In the genomic region with DNA sequence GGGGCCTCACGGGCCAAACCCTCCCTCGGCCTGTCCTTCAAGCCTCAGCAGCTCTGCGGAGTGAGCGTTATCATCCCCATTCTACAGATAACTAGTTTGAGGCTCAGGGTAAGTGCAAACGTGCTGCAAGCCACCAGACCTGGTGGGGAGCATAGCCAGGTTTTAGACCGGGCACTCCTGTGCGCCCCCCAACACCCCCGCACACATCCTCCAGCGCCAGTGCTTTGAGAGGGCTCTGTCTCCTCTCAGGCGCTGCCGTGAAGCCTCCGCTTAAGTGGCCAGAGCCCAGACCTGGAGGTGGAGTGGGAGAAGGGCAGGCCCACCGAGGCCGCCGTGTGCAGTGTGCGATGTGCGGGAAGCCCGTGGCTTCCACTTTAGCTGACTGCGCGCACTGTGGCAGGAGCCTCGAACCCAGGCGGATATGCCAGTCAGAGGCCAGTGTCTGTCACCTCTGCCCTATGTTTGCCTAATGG, we compare ENCODE assay signal across 8 cellular contexts. TPM values are rescaled to one million over a fixed set of nuclear protein-coding genes. Genes with fewer than 3 reads are reported as not detected.
DNase-seq lines count a peak whose midpoint lies in the region; FAIRE-seq and TF ChIP-seq lines count a peak whose summit lies in the region.

No MANE protein-coding gene starts in this region.

- no peaks in the 10 kb centered on the region for H3K27me3 Mint-ChIP-seq in Calu3 (ENCODE audit: unreplicated experiment)

- peaks cover 6% of the 10 kb centered on the region for H4K20me1 ChIP-seq in mammary epithelial cell (ENCODE audit: insufficient read depth, low read length)

- no peak overlapping the region for H3K27ac Mint-ChIP-seq in Calu3 (ENCODE audit: unreplicated experiment)

- intact Hi-C loops in Calu3 (cut with micrococcal nuclease; ENCODE audit: unreplicated experiment) = loop anchor here (5.0 kb wide), 1 partner anchor 58 kb away; the partner anchor contains the start of gene ZFP62
- intact Hi-C loops in mammary epithelial cell (cut with micrococcal nuclease) = no loop called here

- no peak overlapping the region for H3K9ac ChIP-seq in mammary epithelial cell (ENCODE audit: insufficient read depth, low read length)

- H3K9me3 Mint-ChIP-seq in Calu3 (ENCODE audit: low read depth, unreplicated experiment) = no peaks in the 10 kb centered on the region

- peak overlapping the region; percentile 98 for H3K4me2 ChIP-seq in mammary epithelial cell (ENCODE audit: insufficient read depth, low read depth, low read length)

- H3K79me2 ChIP-seq in mammary epithelial cell (ENCODE audit: insufficient read depth, low read length) = peaks cover 82% of the 10 kb centered on the region

- CTCF ChIA-PET in Calu3 (lab: Charles Lee) (interaction anchor here (1.1 kb wide), 2 partner anchors 25 to 27 kb away, joined by 3 read pairs; no protein-coding TSS in a partner anchor), mammary epithelial cell (lab: Charles Lee; ENCODE audit: low non-redundant PET) (no interaction called here), HEK293T (lab: Yijun Ruan, JAX) (no interaction called here)

- DNase-seq in Calu3 = no peak
- DNase-seq in HL-60 (ENCODE audit: low read depth in 1 of 2, low spot score in 1 of 2) = no peak
- DNase-seq in mammary epithelial cell = no peak
- DNase-seq in GM12891 (ENCODE audit: insufficient read length, low spot score) = no peak
- DNase-seq in NCI-H2081 (lab: John Stamatoyannopoulos, UW) = no peak
- no peak for DNase-seq in mesenteric fat pad (ENCODE audit: low spot score)
- no peak for DNase-seq in HEK293T (ENCODE audit: extremely low spot score)

- peak overlapping the region; percentile 79 for H3K4me3 Mint-ChIP-seq in Calu3 (ENCODE audit: low read depth, unreplicated experiment)

- FAIRE-seq in GM12891 (lab: Jason Lieb, UNC) = no peak

- peaks cover 27% of the 10 kb centered on the region for H3K36me3 Mint-ChIP-seq in Calu3 (ENCODE audit: insufficient read depth, unreplicated experiment)

- in situ Hi-C loops in mammary epithelial cell (cut with MboI; ENCODE audit: low sequenced_read_pairs in 2 of 2) = loop anchor here in 1 of 2 donors (5.0 kb wide), 1 partner anchor 58 kb away; the partner anchor contains the start of gene ZFP62

- dilution Hi-C loops in mammary epithelial cell (cut with HindIII; ENCODE audit: low sequenced_read_pairs) = loop anchor here (5.0 kb wide), 3 partner anchors 33 to 393 kb away; no protein-coding TSS in a partner anchor

- no peak for TF ChIP-seq POLR2A in GM12891 (IDR thresholded peaks at IDR 0.05; ENCODE audit: low read depth, low read length)

- peaks cover 66% of the 10 kb centered on the region for H3K4me1 Mint-ChIP-seq in Calu3 (ENCODE audit: low read depth, unreplicated experiment)

- POLR2A ChIA-PET in HEK293T (lab: Yijun Ruan, JAX) = interaction anchor here (1.3 kb wide), 1 partner anchor 8 kb away, joined by 7 read pairs; no protein-coding TSS in a partner anchor

- H3K36me3 ChIP-seq in mammary epithelial cell (ENCODE audit: insufficient read depth, low read length) = no peaks in the 10 kb centered on the region
- H3K36me3 ChIP-seq in neutrophil = peaks cover 14% of the 10 kb centered on the region

- H3K4me3 ChIP-seq in HL-60 (replicated peaks; ENCODE audit: insufficient read depth, low read length) (peak overlapping the region; percentile 18), mammary epithelial cell (replicated peaks in 1 of 3; ENCODE audit: insufficient read depth in 1 of 3, low read depth in 2 of 3, low read length in 3 of 3) (peak overlapping the region; percentile 49 to 92 (median 68)), neutrophil (ENCODE audit: low read depth in 1 of 2, low read length in 1 of 2) (peak overlapping the region; percentile 92 to 99)

- no peaks in the 10 kb centered on the region for H3K27me3 ChIP-seq in HL-60 (ENCODE audit: insufficient read depth, poor library complexity, severe bottlenecking)
- no peaks in the 10 kb centered on the region for H3K27me3 ChIP-seq in mammary epithelial cell (ENCODE audit: insufficient read depth, low read length)
- no peaks in the 10 kb centered on the region for H3K27me3 ChIP-seq in neutrophil

- TF ChIP-seq CTCF in Calu3 (IDR thresholded peaks at IDR 0.05; ENCODE audit: unreplicated experiment) (no peak), HL-60 (IDR thresholded peaks at IDR 0.05; ENCODE audit: insufficient read depth, low read length) (no peak), mammary epithelial cell (conservative IDR thresholded peaks at IDR 0.05 in 1 of 2, IDR thresholded peaks at IDR 0.05 in 1 of 2; ENCODE audit: extremely low read depth in 1 of 2, insufficient read depth in 1 of 2, low read depth in 1 of 2, low read length in 2 of 2) (no peak), neutrophil (IDR thresholded peaks at IDR 0.05) (no peak)

- 59% methylated on average over 20 of the region's 22 CpGs for WGBS in mammary epithelial cell (ENCODE audit: low coverage, missing lambda C conversion rate)

- H3K4me1 ChIP-seq in mammary epithelial cell (ENCODE audit: insufficient read depth, low read length) = peaks cover 70% of the 10 kb centered on the region
- peaks cover 89 to 90% of the 10 kb centered on the region in 2 experiments for H3K4me1 ChIP-seq in neutrophil (ENCODE audit: control insufficient read depth in 1 of 2, insufficient read depth in 1 of 2, low read depth in 1 of 2, low read length in 1 of 2)

- no TSS peak for BruUV-seq in Calu3 (replicated peaks; lab: Mats Ljungman, UMichigan)
- BruUV-seq in mammary epithelial cell (replicated peaks; lab: Mats Ljungman, UMichigan) = no TSS peak

- peak overlapping the region; percentile 68 for H2AFZ ChIP-seq in mammary epithelial cell (ENCODE audit: low read depth, low read length)

- peak overlapping the region; percentile 92 for H3K27ac ChIP-seq in HL-60 (replicated peaks)
- H3K27ac ChIP-seq in mammary epithelial cell (ENCODE audit: insufficient read depth, low read depth, low read length) = peak overlapping the region; percentile 51
- peak overlapping the region; percentile 99 for H3K27ac ChIP-seq in neutrophil

- H3K9me3 ChIP-seq in mammary epithelial cell (replicated peaks; ENCODE audit: insufficient read depth, low read length) = no peaks in the 10 kb centered on the region
- no peaks in the 10 kb centered on the region for H3K9me3 ChIP-seq in neutrophil

TF ChIP-seq in GM12891, 5 proteins besides CTCF, POLR2A, EP300 and RAD21:
- TF ChIP-seq TAF1 (IDR thresholded peaks at IDR 0.05; ENCODE audit: low read depth, low read length) (no peak), SPI1 (IDR thresholded peaks at IDR 0.05; ENCODE audit: low read depth, low read length) (no peak), POU2F2 (IDR thresholded peaks at IDR 0.05; ENCODE audit: low read depth, low read length) (no peak), PAX5 (IDR thresholded peaks at IDR 0.05; ENCODE audit: insufficient read depth, low read length, severe bottlenecking) (no peak), POLR2AphosphoS5 (IDR thresholded peaks at IDR 0.05; ENCODE audit: low read depth, low read length) (no peak)

TF ChIP-seq in HEK293T, 16 proteins besides CTCF, POLR2A, EP300 and RAD21:
- TF ChIP-seq TARDBP (IDR thresholded peaks at IDR 0.05) = no peak
- TF ChIP-seq FOXK2 (IDR thresholded peaks at IDR 0.05) = no peak
- TF ChIP-seq SP1 (IDR thresholded peaks at IDR 0.05) = no peak
- TF ChIP-seq SUZ12 (IDR thresholded peaks at IDR 0.05) = no peak
- no peak for TF ChIP-seq HDGF (IDR thresholded peaks at IDR 0.05; ENCODE audit: borderline replicate concordance)

RNA-seq across cellular contexts. Expression of gene MGAT1, which starts 1.6 kb away (rescaled TPM):
- total RNA-seq in Calu3 (2022) (77.5 and 86.4 TPM in 2 replicates), mammary epithelial cell (100 to 1,000 TPM in 1 of 2 donors, 10 to 100 TPM in 1; 91.4 to 177 TPM), mesenteric fat pad (380 TPM)
- polyA plus RNA-seq in mammary epithelial cell = 134 TPM
- 122 TPM for polyA minus RNA-seq in mammary epithelial cell
- polyA plus RNA-seq in GM12891 (2012; ENCODE audit: low read depth, missing spikeins) = 67.1 TPM

RNA-seq across cellular contexts. Expression of gene ZFP62, which starts 56.9 kb away (rescaled TPM):
- 43.5 and 46.4 TPM in 2 replicates for total RNA-seq in Calu3 (2022)
- total RNA-seq in mammary epithelial cell = 10 to 100 TPM; 17.2 to 17.5 TPM
- polyA plus RNA-seq in mammary epithelial cell = 6.7 TPM
- 40.5 TPM for polyA minus RNA-seq in mammary epithelial cell
- polyA plus RNA-seq in GM12891 (2012; ENCODE audit: low read depth, missing spikeins) = 14.6 TPM
- 9.1 TPM for total RNA-seq in mesenteric fat pad

Comparison
In these comparisons a context has a peak if more than half of its experiments do, and no peak if none do; other contexts are left out.
1. H3K4me3 ChIP-seq: peak in every context shown above with its lines; median percentile 96 in neutrophil; 68 in mammary epithelial cell; 18 in HL-60.